1 cellular context compared by ENCODE assay signal in genomic region chr20:37437676-37438075, GRCh38.
TF ChIP-seq lines count a peak whose summit lies in the region.

No MANE protein-coding gene starts in this region.

TF ChIP-seq in GM12878, 131 proteins besides CTCF, POLR2A, EP300 and RAD21:
- TF ChIP-seq ZNF274 (IDR thresholded peaks at IDR 0.05; ENCODE audit: insufficient read depth, insufficient read length) (no peak), NFXL1 (IDR thresholded peaks at IDR 0.05; ENCODE audit: borderline replicate concordance) (peak; percentile 74; the same call in 1 of the 2 replicates)
